8 cellular contexts compared by ENCODE assay signal in the genomic region with DNA sequence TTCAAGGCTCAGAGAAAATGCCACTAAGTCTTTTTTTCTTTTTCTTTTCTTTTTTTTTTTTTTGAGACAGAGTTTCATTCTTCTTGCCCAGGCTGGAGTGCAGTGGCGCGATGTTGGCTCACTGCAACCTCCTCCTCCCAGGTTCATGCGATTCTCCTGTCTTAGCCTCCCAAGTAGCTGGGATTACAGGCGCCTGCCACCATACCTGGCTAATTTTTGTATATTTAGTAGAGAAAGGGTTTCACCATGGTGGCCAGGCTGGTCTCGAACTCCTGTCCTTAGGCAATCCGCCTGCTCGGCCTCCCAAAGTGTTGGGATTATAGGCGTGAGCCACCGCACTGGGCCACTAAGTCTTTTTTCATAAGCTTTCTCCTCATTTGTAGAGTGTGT. TPM values are rescaled to one million over a fixed set of nuclear protein-coding genes. Genes with fewer than 3 reads are reported as not detected.
"Had no signal": no experiment of that assay in that cellular context is flagged by ENCODE, and none has a peak within 500 bp of the region (broad histone marks: within the 10 kb centered on the region; RNA-seq: fewer than 3 reads in every experiment).

No MANE protein-coding gene starts in this region.

RNA-seq across cellular contexts. Expression of a gene that starts 4.6 kb away (rescaled TPM):
- total RNA-seq: endothelial cell of umbilical vein, fibroblast of villous mesenchyme, lung microvascular endothelial cell, neural crest cell, pulmonary artery endothelial cell had no signal
- polyA plus RNA-seq: endothelial cell of umbilical vein, fibroblast of lung, keratinocyte had no signal

RNA-seq across cellular contexts. Expression of a gene that starts 37.1 kb away (rescaled TPM):
- total RNA-seq: T-helper 1 cell treated with Interleukin-12 subunit alpha and Interleukin-12 subunit beta and Interleukin-4 antibody, amounts not matched to agents 30 ng/mL and 1 ng/mL, for 36 hours had no signal
